1 cellular context compared by ENCODE assay signal in the genomic region with DNA sequence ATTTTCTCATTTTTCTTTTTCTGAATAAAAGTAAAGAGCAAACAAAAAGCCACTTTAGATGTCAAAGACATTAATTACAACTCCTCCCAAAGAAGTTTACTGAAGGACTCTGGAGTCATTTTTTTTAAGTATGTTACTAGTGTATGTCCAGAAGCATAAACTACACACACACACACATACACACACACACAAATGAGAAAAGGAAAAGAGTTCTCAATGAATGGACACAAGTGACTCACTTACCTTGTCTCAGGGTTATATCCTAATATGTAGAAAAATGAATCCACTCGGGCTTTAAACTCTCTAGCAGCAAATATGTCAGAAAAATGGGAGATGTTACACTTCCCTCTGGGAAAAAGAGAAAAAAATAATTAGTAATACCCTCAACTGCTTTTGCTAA.
TF ChIP-seq lines count a peak whose summit lies in the region.

No MANE protein-coding gene starts in this region.

TF ChIP-seq in K562, 482 proteins besides CTCF, POLR2A, EP300 and RAD21 (continued from another document):
- TF ChIP-seq, protein P1, sequence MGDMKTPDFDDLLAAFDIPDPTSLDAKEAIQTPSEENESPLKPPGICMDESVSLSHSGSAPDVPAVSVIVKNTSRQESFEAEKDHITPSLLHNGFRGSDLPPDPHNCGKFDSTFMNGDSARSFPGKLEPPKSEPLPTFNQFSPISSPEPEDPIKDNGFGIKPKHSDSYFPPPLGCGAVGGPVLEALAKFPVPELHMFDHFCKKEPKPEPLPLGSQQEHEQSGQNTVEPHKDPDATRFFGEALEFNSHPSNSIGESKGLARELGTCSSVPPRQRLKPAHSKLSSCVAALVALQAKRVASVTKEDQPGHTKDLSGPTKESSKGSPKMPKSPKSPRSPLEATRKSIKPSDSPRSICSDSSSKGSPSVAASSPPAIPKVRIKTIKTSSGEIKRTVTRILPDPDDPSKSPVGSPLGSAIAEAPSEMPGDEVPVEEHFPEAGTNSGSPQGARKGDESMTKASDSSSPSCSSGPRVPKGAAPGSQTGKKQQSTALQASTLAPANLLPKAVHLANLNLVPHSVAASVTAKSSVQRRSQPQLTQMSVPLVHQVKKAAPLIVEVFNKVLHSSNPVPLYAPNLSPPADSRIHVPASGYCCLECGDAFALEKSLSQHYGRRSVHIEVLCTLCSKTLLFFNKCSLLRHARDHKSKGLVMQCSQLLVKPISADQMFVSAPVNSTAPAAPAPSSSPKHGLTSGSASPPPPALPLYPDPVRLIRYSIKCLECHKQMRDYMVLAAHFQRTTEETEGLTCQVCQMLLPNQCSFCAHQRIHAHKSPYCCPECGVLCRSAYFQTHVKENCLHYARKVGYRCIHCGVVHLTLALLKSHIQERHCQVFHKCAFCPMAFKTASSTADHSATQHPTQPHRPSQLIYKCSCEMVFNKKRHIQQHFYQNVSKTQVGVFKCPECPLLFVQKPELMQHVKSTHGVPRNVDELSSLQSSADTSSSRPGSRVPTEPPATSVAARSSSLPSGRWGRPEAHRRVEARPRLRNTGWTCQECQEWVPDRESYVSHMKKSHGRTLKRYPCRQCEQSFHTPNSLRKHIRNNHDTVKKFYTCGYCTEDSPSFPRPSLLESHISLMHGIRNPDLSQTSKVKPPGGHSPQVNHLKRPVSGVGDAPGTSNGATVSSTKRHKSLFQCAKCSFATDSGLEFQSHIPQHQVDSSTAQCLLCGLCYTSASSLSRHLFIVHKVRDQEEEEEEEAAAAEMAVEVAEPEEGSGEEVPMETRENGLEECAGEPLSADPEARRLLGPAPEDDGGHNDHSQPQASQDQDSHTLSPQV (IDR thresholded peaks at IDR 0.05): peak; percentile 21; the same call in 1 of the 2 replicates
- TF ChIP-seq EWSR1 (IDR thresholded peaks at IDR 0.05; ENCODE audit: borderline replicate concordance, low read depth, partially characterized antibody): no peak
- no peak for TF ChIP-seq PCBP2 (IDR thresholded peaks at IDR 0.05; ENCODE audit: low read depth, low read length, poor library complexity, severe bottlenecking)
- TF ChIP-seq CREB5 (CRISPR knock-in tag; IDR thresholded peaks at IDR 0.05): no peak
TF ChIP-seq in K562: peak in this region for 3.
